In genomic region chr2:221443631-221444030, GRCh38 we compare ENCODE assay signal across 21 cellular contexts.
A peak's percentile ranks its signal among the peaks of the same experiment; 100 is the strongest.
DNase-seq lines count a peak whose midpoint lies in the region; ATAC-seq and TF ChIP-seq lines count a peak whose summit lies in the region.
"Had no signal": no experiment of that assay in that cellular context is flagged by ENCODE, and none has a peak within 500 bp of the region (broad histone marks: within the 10 kb centered on the region; RNA-seq: fewer than 3 reads in every experiment).

No MANE protein-coding gene starts in this region.

- in situ Hi-C loops in gastrocnemius medialis (cut with MboI; ENCODE audit: low sequenced_read_pairs in 4 of 4): no loop called here

- no peak overlapping the region for H3K4me3 Mint-ChIP-seq in immature natural killer cell
- H3K4me3 Mint-ChIP-seq: activated CD8-positive, alpha-beta T cell treated with anti-CD3 and anti-CD28 coated beads for 36 hours; CD14-positive monocyte; H9; stimulated activated naive CD8-positive, alpha-beta T cell treated with anti-CD3 and anti-CD28 coated beads, Interleukin-15, amount 100 ng/mL, for 72 hours; WTC11 had no signal

- H3K9me3 ChIP-seq in PC-9 (ENCODE audit: insufficient read depth, low read depth) (no peaks in the 10 kb centered on the region), gastrocnemius medialis (no peaks in the 10 kb centered on the region)
- H3K9me3 ChIP-seq: MG63, ovary, SJCRH30 had no signal

- intact Hi-C loops in PC-9 (cut with micrococcal nuclease; ENCODE audit: unreplicated experiment): loop anchor here (5.0 to 10.0 kb wide), 2 partner anchors 524 to 1219 kb away; no protein-coding TSS in a partner anchor
- intact Hi-C loops in gastrocnemius medialis (cut with DNase I; ENCODE audit: low total_unique reads): loop anchor here (10.0 kb wide), 1 partner anchor 131 kb away; the partner anchor contains the start of gene EPHA4

- no peak for ATAC-seq in gastrocnemius medialis
- no peak for ATAC-seq in HG02840 (IDR thresholded peaks at IDR 0.05; ENCODE audit: low FRiP score, unreplicated experiment)
- ATAC-seq: stimulated activated naive CD8-positive, alpha-beta T cell treated with anti-CD3 and anti-CD28 coated beads, Interleukin-15, amount 100 ng/mL, for 72 hours; WTC11 had no signal

- H3K4me2 ChIP-seq in PC-9: peak overlapping the region; percentile 48

- H3K36me3 ChIP-seq in PC-9 (ENCODE audit: low read depth): 0 out of 2 replicates have a peak, but pooled peaks cover 7% of the 10 kb centered on the region
- peaks cover 0 to 10% of the 10 kb centered on the region in 2 donors for H3K36me3 ChIP-seq in gastrocnemius medialis
- H3K36me3 ChIP-seq: ovary, SJCRH30 had no signal

- no peak for TF ChIP-seq POLR2A in gastrocnemius medialis (IDR thresholded peaks at IDR 0.05)

- H3K36me3 Mint-ChIP-seq in immature natural killer cell: peaks cover 12 to 41% (median 17%) of the 10 kb centered on the region in 3 donors
- H3K36me3 Mint-ChIP-seq: CD14-positive monocyte had no signal

- H3K27me3 ChIP-seq in PC-9 (ENCODE audit: insufficient read depth, low read depth) (no peaks in the 10 kb centered on the region), gastrocnemius medialis (no peaks in the 10 kb centered on the region)
- H3K27me3 ChIP-seq: MG63, ovary, SJCRH30 had no signal

- peak overlapping the region; percentile 15 for H2AFZ ChIP-seq in PC-9

- DNase-seq in GM03348 (ENCODE audit: low spot score) (peak; percentile 17), PC-9 (no peak), fibroblast of peridontal ligament (ENCODE audit: extremely low read depth) (peak; percentile 57), gastrocnemius medialis (no peak), immature natural killer cell (no peak), HuH-7 (ENCODE audit: low spot score) (no peak)
- no peak for DNase-seq in activated naive CD4-positive, alpha-beta T cell treated with anti-CD3 and anti-CD28 coated beads, Interleukin-2, amount 50 U/mL, for 16 hours
- DNase-seq: activated CD8-positive, alpha-beta T cell treated with anti-CD3 and anti-CD28 coated beads for 36 hours; activated naive CD4-positive, alpha-beta T cell treated with Interleukin-2 at 50 U/mL for 16 hours; activated T-cell treated with anti-CD3 and anti-CD28 coated beads, Interleukin-2, amount 50 U/mL, for 1 hour; DMS153; H9; NCI-H748 treated with DMSO at 0.1 percent for 48 hours; ovary; SJCRH30; stimulated activated naive CD8-positive, alpha-beta T cell treated with anti-CD3 and anti-CD28 coated beads, Interleukin-15, amount 100 ng/mL, for 72 hours; T-helper 2 cell had no signal

- no peaks in the 10 kb centered on the region for H3K9me2 ChIP-seq in PC-9 (ENCODE audit: insufficient read depth)

- TF ChIP-seq CTCF in PC-9 (conservative IDR thresholded peaks at IDR 0.05) (no peak), gastrocnemius medialis (IDR thresholded peaks at IDR 0.05 in 4 of 5, conservative IDR thresholded peaks at IDR 0.05 in 1 of 5) (no peak)

- H3K4me1 ChIP-seq in PC-9 (replicated peaks; ENCODE audit: insufficient read depth) (peaks cover 53% of the 10 kb centered on the region), gastrocnemius medialis (peaks cover 7 to 16% of the 10 kb centered on the region in 2 donors)
- H3K4me1 ChIP-seq: SJCRH30 had no signal

- peak overlapping the region; percentile 58 for H3K27ac ChIP-seq in PC-9
- H3K27ac ChIP-seq in gastrocnemius medialis: peak overlapping the region; percentile 25 to 80 (median 62)
- H3K27ac ChIP-seq: ovary, SJCRH30 had no signal

- peak overlapping the region; percentile 8; the same call in 1 of the 2 replicates for H3K4me3 ChIP-seq in PC-9
- H3K4me3 ChIP-seq in gastrocnemius medialis: no peak overlapping the region
- H3K4me3 ChIP-seq: MG63, ovary, SJCRH30 had no signal

- H4K20me1 ChIP-seq in PC-9 (ENCODE audit: insufficient read depth): no peaks in the 10 kb centered on the region

- H3K9me3 Mint-ChIP-seq in immature natural killer cell: no peaks in the 10 kb centered on the region
- H3K9me3 Mint-ChIP-seq: activated CD8-positive, alpha-beta T cell treated with anti-CD3 and anti-CD28 coated beads for 36 hours; stimulated activated naive CD8-positive, alpha-beta T cell treated with anti-CD3 and anti-CD28 coated beads, Interleukin-15, amount 100 ng/mL, for 72 hours had no signal

- no peaks in the 10 kb centered on the region for H3K79me2 ChIP-seq in PC-9 (ENCODE audit: low read depth)

- BruUV-seq in PC-9 (replicated peaks; lab: Mats Ljungman, UMichigan): no TSS peak

- H3K27me3 Mint-ChIP-seq in immature natural killer cell (ENCODE audit: low read depth in 3 of 3): no peaks in the 10 kb centered on the region
- H3K27me3 Mint-ChIP-seq: activated CD8-positive, alpha-beta T cell treated with anti-CD3 and anti-CD28 coated beads for 36 hours; stimulated activated naive CD8-positive, alpha-beta T cell treated with anti-CD3 and anti-CD28 coated beads, Interleukin-15, amount 100 ng/mL, for 72 hours had no signal

- CTCF ChIA-PET in PC-9 (lab: Charles Lee): no interaction called here

- H3K27ac Mint-ChIP-seq in immature natural killer cell: peak overlapping the region in 1 of 6 donors; percentile 6
- H3K27ac Mint-ChIP-seq: CD14-positive monocyte; H9; stimulated activated naive CD8-positive, alpha-beta T cell treated with anti-CD3 and anti-CD28 coated beads, Interleukin-15, amount 100 ng/mL, for 72 hours; WTC11 had no signal

- POLR2A ChIA-PET in PC-9 (lab: Charles Lee; ENCODE audit: unreplicated experiment): interaction anchor here (0.6 kb wide), 1 partner anchor 11 kb away, joined by 7 read pairs; no protein-coding TSS in a partner anchor

- peaks cover 29% of the 10 kb centered on the region for H3F3A ChIP-seq in PC-9 (ENCODE audit: insufficient read depth, low read depth)

- H3K4me1 Mint-ChIP-seq in immature natural killer cell: peaks cover 2 to 4% of the 10 kb centered on the region in 2 donors
- H3K4me1 Mint-ChIP-seq: CD14-positive monocyte; stimulated activated naive CD8-positive, alpha-beta T cell treated with anti-CD3 and anti-CD28 coated beads, Interleukin-15, amount 100 ng/mL, for 72 hours had no signal

Comparison
In these comparisons a context has a peak if more than half of its experiments do, and no peak if none do; other contexts are left out.
1. DNase-seq: peak in GM03348 (single experiment) and fibroblast of peridontal ligament (single experiment); none in PC-9 (0 of 2), gastrocnemius medialis (0 of 2), immature natural killer cell (0 of 3), activated naive CD4-positive, alpha-beta T cell treated with anti-CD3 and anti-CD28 coated beads, Interleukin-2, amount 50 U/mL, for 16 hours (single experiment) and HuH-7 (single experiment).